19 cellular contexts compared by ENCODE assay signal in the genomic region with DNA sequence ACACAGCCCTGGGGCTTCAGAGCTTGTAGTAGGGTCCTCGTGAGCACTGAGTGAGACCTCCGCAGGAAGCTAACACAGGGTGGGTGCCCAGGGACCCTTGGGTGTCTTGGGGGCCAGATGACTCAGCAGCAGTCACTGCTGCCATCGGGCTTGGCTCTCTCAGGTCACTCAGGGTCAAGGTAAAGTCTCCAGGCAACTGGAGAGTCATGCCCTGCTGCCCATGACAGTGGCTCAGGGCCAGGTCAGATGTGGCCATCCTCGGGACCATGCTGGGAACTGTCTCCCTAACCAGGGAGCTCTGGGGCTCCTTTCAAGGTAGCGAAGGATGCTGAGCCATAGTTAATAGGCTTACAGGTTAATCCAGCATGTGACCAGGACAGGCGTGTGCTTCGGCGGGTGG. TPM values are rescaled to one million over a fixed set of nuclear protein-coding genes. Genes with fewer than 3 reads are reported as not detected.
DNase-seq lines count a peak whose midpoint lies in the region; ATAC-seq, FAIRE-seq and TF ChIP-seq lines count a peak whose summit lies in the region.
"Had no signal": no experiment of that assay in that cellular context is flagged by ENCODE, and none has a peak within 500 bp of the region (broad histone marks: within the 10 kb centered on the region; RNA-seq: fewer than 3 reads in every experiment).

No MANE protein-coding gene starts in this region.

- H3K27ac ChIP-seq in IMR-90 (ENCODE audit: insufficient read depth, low read length) (no peak overlapping the region), WERI-Rb-1 (no peak overlapping the region), osteoblast (ENCODE audit: low read depth, low read length) (no peak overlapping the region)
- H3K27ac ChIP-seq in effector memory CD4-positive, alpha-beta T cell (ENCODE audit: insufficient read depth, low read length, poor library complexity, severe bottlenecking), result no peak overlapping the region

- TF ChIP-seq CTCF in CD14-positive monocyte (IDR thresholded peaks at IDR 0.05) (no peak), IMR-90 (conservative IDR thresholded peaks at IDR 0.05; ENCODE audit: low read depth, low read length) (no peak), WERI-Rb-1 (IDR thresholded peaks at IDR 0.05; ENCODE audit: low read depth, low read length) (no peak), osteoblast (IDR thresholded peaks at IDR 0.05; ENCODE audit: extremely low read depth, low read depth, low read length) (no peak), mucosa of descending colon (IDR thresholded peaks at IDR 0.05) (no peak)

- H2AK5ac ChIP-seq in IMR-90 (ENCODE audit: low read depth, low read length), result no peak overlapping the region

- no peak overlapping the region for H4K91ac ChIP-seq in IMR-90 (ENCODE audit: insufficient read depth, low read depth, low read length)

- no peak overlapping the region for H2BK20ac ChIP-seq in IMR-90 (ENCODE audit: low read depth, low read length)

- peaks cover 0 to 5% (median 2%) of the 10 kb centered on the region in 7 donors for H3K9me3 Mint-ChIP-seq in CD14-positive monocyte
- H3K9me3 Mint-ChIP-seq: CD4-positive, alpha-beta memory T cell; GM23338 had no signal

- no peak for FAIRE-seq in HTR-8/SVneo (lab: Jason Lieb, UNC)
- FAIRE-seq: D721Med, G401.6, GM12891 had no signal

- POLR2A ChIA-PET in IMR-90 (lab: Charles Lee; ENCODE audit: unreplicated experiment), result no interaction called here

- peaks cover 0 to 3% (median 0%) of the 10 kb centered on the region in 3 donors for H3K27me3 Mint-ChIP-seq in CD14-positive monocyte (ENCODE audit: low read depth in 3 of 3)

- CTCF ChIA-PET in IMR-90 (lab: Yijun Ruan, JAX), result interaction anchor here (0.6 kb wide), 1 partner anchor 98 kb away, joined by 3 read pairs; no protein-coding TSS in a partner anchor

- H3K14ac ChIP-seq in IMR-90 (replicated peaks; ENCODE audit: low read depth, low read length), result no peak overlapping the region

- TF ChIP-seq POLR2A in IMR-90 (IDR thresholded peaks at IDR 0.05; ENCODE audit: low read depth, low read length), result no peak

- in situ Hi-C loops in IMR-90 (cut with MboI; ENCODE audit: low sequenced_read_pairs), result no loop called here

- H3K9ac ChIP-seq in IMR-90 (ENCODE audit: low read depth, low read length), result no peak overlapping the region

- WGBS in IMR-90 (ENCODE audit: extremely low coverage in 2 of 2, insufficient read length in 1 of 2), 2 experiments, result 86% methylated on average over 6 of the region's 8 CpGs; no CpG with 5 or more reads in 1 of the 2 experiments

- H2AK9ac ChIP-seq in IMR-90 (replicated peaks; ENCODE audit: low read depth, low read length, poor library complexity), result peak overlapping the region; percentile 61

- intact Hi-C loops in CD14-positive monocyte (cut with micrococcal nuclease), result no loop called here
- intact Hi-C loops in IMR-90 (cut with micrococcal nuclease), result no loop called here
- intact Hi-C loops in mucosa of descending colon (cut with DNase I, micrococcal nuclease), result no loop called here

- H3K4me3 Mint-ChIP-seq in CD14-positive monocyte, result no peak overlapping the region
- H3K4me3 Mint-ChIP-seq: CD4-positive, alpha-beta memory T cell; GM23338 had no signal

- 0 out of 2 replicates have a peak, but pooled peaks cover 3% of the 10 kb centered on the region for H3K9me1 ChIP-seq in IMR-90 (ENCODE audit: insufficient read depth, low read length)

- DNase-seq in CD14-positive monocyte (ENCODE audit: low spot score) (peak; percentile 19), IMR-90 (no peak), WERI-Rb-1 (peak; percentile 66), osteoblast (ENCODE audit: insufficient read length, low spot score, missing footprints) (peak; percentile 18), mucosa of descending colon (no peak), HTR-8/SVneo (ENCODE audit: insufficient read length, low spot score) (no peak), AG08396 (ENCODE audit: low spot score) (no peak)
- DNase-seq in effector memory CD4-positive, alpha-beta T cell, result no peak
- DNase-seq: C1 segment of cervical spinal cord; CD4-positive, alpha-beta memory T cell; DMS153; DMS79 treated with DMSO at 0.1 percent for 48 hours; EL; H7 had no signal

- H3K23ac ChIP-seq in IMR-90 (ENCODE audit: low read depth, low read length), result no peak overlapping the region

- no peaks in the 10 kb centered on the region for H4K20me1 ChIP-seq in IMR-90 (ENCODE audit: insufficient read depth, low read length)
- no peaks in the 10 kb centered on the region for H4K20me1 ChIP-seq in osteoblast (ENCODE audit: insufficient read depth, low read length)

- H2AFZ ChIP-seq in IMR-90 (replicated peaks; ENCODE audit: low read length, poor library complexity) (no peak overlapping the region), osteoblast (ENCODE audit: low read length) (no peak overlapping the region)
- H2AFZ ChIP-seq: GM23338 had no signal

- H3K4me1 Mint-ChIP-seq in CD14-positive monocyte, result peaks cover 6% of the 10 kb centered on the region
- H3K4me1 Mint-ChIP-seq: CD4-positive, alpha-beta memory T cell; GM23338 had no signal

- dilution Hi-C loops in IMR-90 (cut with HindIII; ENCODE audit: low sequenced_read_pairs, unreplicated experiment), result no loop called here

- H4K8ac ChIP-seq in IMR-90 (ENCODE audit: low read depth in 2 of 2, low read length in 2 of 2), result no peak overlapping the region

- no peaks in the 10 kb centered on the region for H3K36me3 Mint-ChIP-seq in CD14-positive monocyte
- H3K36me3 Mint-ChIP-seq: CD4-positive, alpha-beta memory T cell had no signal

- H3K4ac ChIP-seq in IMR-90 (ENCODE audit: low read depth, low read length), result no peak overlapping the region

- no peaks in the 10 kb centered on the region for H3K36me3 ChIP-seq in IMR-90 (ENCODE audit: control insufficient read depth, insufficient read depth, low read length)
- H3K36me3 ChIP-seq in WERI-Rb-1, result no peaks in the 10 kb centered on the region
- H3K36me3 ChIP-seq in osteoblast (ENCODE audit: insufficient read depth, low read length), result no peaks in the 10 kb centered on the region
- H3K36me3 ChIP-seq in mucosa of descending colon (ENCODE audit: low read depth), result no peaks in the 10 kb centered on the region
- H3K36me3 ChIP-seq in effector memory CD4-positive, alpha-beta T cell (ENCODE audit: control insufficient read depth, insufficient read depth, low read length), result no peaks in the 10 kb centered on the region

- H2BK5ac ChIP-seq in IMR-90 (ENCODE audit: low read depth, low read length, poor library complexity, severe bottlenecking), result no peak overlapping the region

- H3K4me2 ChIP-seq in IMR-90 (ENCODE audit: low read depth, low read length) (no peak overlapping the region), osteoblast (ENCODE audit: insufficient read depth, low read length) (no peak overlapping the region)
- H3K4me2 ChIP-seq: GM23338 had no signal

- no peaks in the 10 kb centered on the region for H3K4me1 ChIP-seq in IMR-90 (ENCODE audit: control insufficient read depth, insufficient read depth, low read length)
- H3K4me1 ChIP-seq in osteoblast (ENCODE audit: insufficient read depth, low read length), result peaks cover 7% of the 10 kb centered on the region
- H3K4me1 ChIP-seq in mucosa of descending colon (ENCODE audit: low read depth), result no peaks in the 10 kb centered on the region
- H3K4me1 ChIP-seq in effector memory CD4-positive, alpha-beta T cell (ENCODE audit: control insufficient read depth, insufficient read depth, low read length, poor library complexity, severe bottlenecking), result no peaks in the 10 kb centered on the region

- no peak overlapping the region for H3K18ac ChIP-seq in IMR-90 (ENCODE audit: low read depth, low read length)

- no peak overlapping the region for H3K56ac ChIP-seq in IMR-90 (ENCODE audit: extremely low read depth, insufficient read depth, low read length)

- no peak for ATAC-seq in IMR-90 (ENCODE audit: low read depth)
- ATAC-seq in mucosa of descending colon, result no peak
- ATAC-seq: GM23338 had no signal

- H3K79me1 ChIP-seq in IMR-90 (ENCODE audit: low read depth in 1 of 2, low read length in 2 of 2), result no peaks in the 10 kb centered on the region

- TF ChIP-seq RAD21 in IMR-90 (IDR thresholded peaks at IDR 0.05; ENCODE audit: low read length), result no peak

- no peak overlapping the region for H3K27ac Mint-ChIP-seq in CD14-positive monocyte
- H3K27ac Mint-ChIP-seq: CD4-positive, alpha-beta memory T cell; GM23338 had no signal

- H3K4me3 ChIP-seq in IMR-90 (ENCODE audit: insufficient read depth, low read depth, low read length) (no peak overlapping the region), WERI-Rb-1 (ENCODE audit: low read depth, low read length) (no peak overlapping the region), osteoblast (ENCODE audit: insufficient read depth, low read length) (no peak overlapping the region), mucosa of descending colon (no peak overlapping the region)
- H3K4me3 ChIP-seq in effector memory CD4-positive, alpha-beta T cell (ENCODE audit: insufficient read depth, low read depth, low read length, poor library complexity, severe bottlenecking), result no peak overlapping the region
- H3K4me3 ChIP-seq: GM23338 had no signal

- H4K5ac ChIP-seq in IMR-90 (ENCODE audit: low read depth, low read length), result no peak overlapping the region

- no TSS peak for BruUV-seq in IMR-90 (replicated peaks; lab: Mats Ljungman, UMichigan)

- no peaks in the 10 kb centered on the region for H3K79me2 ChIP-seq in osteoblast (ENCODE audit: insufficient read depth, low read length)

- no peak overlapping the region for H2BK15ac ChIP-seq in IMR-90 (ENCODE audit: low read depth, low read length)

- H3K27me3 ChIP-seq in IMR-90 (ENCODE audit: control insufficient read depth, insufficient read depth, low read length), result peaks cover 8% of the 10 kb centered on the region
- no peaks in the 10 kb centered on the region for H3K27me3 ChIP-seq in WERI-Rb-1 (ENCODE audit: insufficient read depth, low read depth, severe bottlenecking)
- H3K27me3 ChIP-seq in osteoblast (ENCODE audit: insufficient read depth, low read length), result peaks cover 4% of the 10 kb centered on the region
- H3K27me3 ChIP-seq in effector memory CD4-positive, alpha-beta T cell (replicated peaks; ENCODE audit: control insufficient read depth, insufficient read depth, low read length, poor library complexity, severe bottlenecking), result no peaks in the 10 kb centered on the region

- H3K9me3 ChIP-seq in IMR-90 (ENCODE audit: control insufficient read depth, insufficient read depth, low read length) (no peaks in the 10 kb centered on the region), WERI-Rb-1 (ENCODE audit: severe bottlenecking) (no peaks in the 10 kb centered on the region), osteoblast (ENCODE audit: low read depth, low read length) (no peaks in the 10 kb centered on the region), mucosa of descending colon (no peaks in the 10 kb centered on the region)
- no peaks in the 10 kb centered on the region for H3K9me3 ChIP-seq in effector memory CD4-positive, alpha-beta T cell (ENCODE audit: control insufficient read depth, low read length)

- no peak overlapping the region for H2BK120ac ChIP-seq in IMR-90 (ENCODE audit: low read depth, low read length)

RNA-seq across cellular contexts. Expression of a gene that starts 9.1 kb away (rescaled TPM):
- polyA plus RNA-seq in CD14-positive monocyte (not detected), IMR-90 (2012; rRNA removed) (not detected in 2 replicates)
- total RNA-seq in IMR-90 (2012; rRNA removed) (not detected in 2 replicates), osteoblast (not detected in 2 replicates), mucosa of descending colon (under 1 TPM in 1 of 3 donors, not detected in 2; 0.20 TPM)
- polyA plus RNA-seq in IMR-90 (2012; cell fraction: cytosol; rRNA removed), result not detected in 2 replicates
- polyA plus RNA-seq in IMR-90 (2012; cell fraction: nucleus; rRNA removed; ENCODE audit: low replicate concordance), result not detected in 2 replicates
- total RNA-seq: CD4-positive, alpha-beta memory T cell; GM23338; H7 had no signal
- polyA plus RNA-seq: CD4-positive, alpha-beta memory T cell; GM23338 had no signal

RNA-seq across cellular contexts. Expression of a gene that starts 44.4 kb away (rescaled TPM):
- polyA plus RNA-seq in CD14-positive monocyte (not detected), IMR-90 (2012; rRNA removed) (not detected in 2 replicates)
- total RNA-seq in IMR-90 (2012; rRNA removed) (not detected in 2 replicates), osteoblast (not detected in 2 replicates), mucosa of descending colon (not detected)
- polyA plus RNA-seq in IMR-90 (2012; cell fraction: cytosol; rRNA removed), result not detected in 2 replicates
- not detected in 2 replicates for polyA plus RNA-seq in IMR-90 (2012; cell fraction: nucleus; rRNA removed; ENCODE audit: low replicate concordance)
- total RNA-seq: CD4-positive, alpha-beta memory T cell; GM23338; H7; HT-29 had no signal
- polyA plus RNA-seq: CD4-positive, alpha-beta memory T cell; GM23338 had no signal

Comparison
In these comparisons a context has a peak if more than half of its experiments do, and no peak if none do; other contexts are left out.
1. DNase-seq: peak in CD14-positive monocyte (single experiment), WERI-Rb-1 (single experiment) and osteoblast (single experiment); none in IMR-90 (single experiment), mucosa of descending colon (0 of 3), effector memory CD4-positive, alpha-beta T cell (0 of 3), HTR-8/SVneo (single experiment) and AG08396 (single experiment).